In the genomic region with DNA sequence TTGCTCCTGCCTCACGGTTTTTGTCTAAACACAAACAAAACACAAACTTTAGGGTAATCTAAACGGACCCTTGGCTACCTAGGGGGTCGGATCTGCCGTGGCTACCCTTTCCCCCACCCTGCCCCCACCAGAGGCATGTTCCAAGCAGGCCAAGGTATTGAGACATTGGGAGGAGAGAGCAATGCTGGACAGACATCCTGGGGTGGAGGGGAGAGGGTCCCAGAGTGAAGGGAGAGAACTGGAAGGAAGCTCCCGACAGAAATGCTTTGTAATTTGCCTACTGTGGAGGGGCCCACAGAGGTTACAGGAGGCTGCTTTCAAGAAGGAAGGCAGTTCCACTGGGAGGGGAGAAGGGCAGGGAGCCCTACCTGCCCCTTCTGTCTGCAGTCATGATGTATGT, we compare ENCODE assay signal across 1 cellular context.
TF ChIP-seq lines count a peak whose summit lies in the region.

No MANE protein-coding gene starts in this region.

TF ChIP-seq in HEK293, 187 proteins besides CTCF, POLR2A, EP300 and RAD21 (continued from another document):
- TF ChIP-seq, protein P1, sequence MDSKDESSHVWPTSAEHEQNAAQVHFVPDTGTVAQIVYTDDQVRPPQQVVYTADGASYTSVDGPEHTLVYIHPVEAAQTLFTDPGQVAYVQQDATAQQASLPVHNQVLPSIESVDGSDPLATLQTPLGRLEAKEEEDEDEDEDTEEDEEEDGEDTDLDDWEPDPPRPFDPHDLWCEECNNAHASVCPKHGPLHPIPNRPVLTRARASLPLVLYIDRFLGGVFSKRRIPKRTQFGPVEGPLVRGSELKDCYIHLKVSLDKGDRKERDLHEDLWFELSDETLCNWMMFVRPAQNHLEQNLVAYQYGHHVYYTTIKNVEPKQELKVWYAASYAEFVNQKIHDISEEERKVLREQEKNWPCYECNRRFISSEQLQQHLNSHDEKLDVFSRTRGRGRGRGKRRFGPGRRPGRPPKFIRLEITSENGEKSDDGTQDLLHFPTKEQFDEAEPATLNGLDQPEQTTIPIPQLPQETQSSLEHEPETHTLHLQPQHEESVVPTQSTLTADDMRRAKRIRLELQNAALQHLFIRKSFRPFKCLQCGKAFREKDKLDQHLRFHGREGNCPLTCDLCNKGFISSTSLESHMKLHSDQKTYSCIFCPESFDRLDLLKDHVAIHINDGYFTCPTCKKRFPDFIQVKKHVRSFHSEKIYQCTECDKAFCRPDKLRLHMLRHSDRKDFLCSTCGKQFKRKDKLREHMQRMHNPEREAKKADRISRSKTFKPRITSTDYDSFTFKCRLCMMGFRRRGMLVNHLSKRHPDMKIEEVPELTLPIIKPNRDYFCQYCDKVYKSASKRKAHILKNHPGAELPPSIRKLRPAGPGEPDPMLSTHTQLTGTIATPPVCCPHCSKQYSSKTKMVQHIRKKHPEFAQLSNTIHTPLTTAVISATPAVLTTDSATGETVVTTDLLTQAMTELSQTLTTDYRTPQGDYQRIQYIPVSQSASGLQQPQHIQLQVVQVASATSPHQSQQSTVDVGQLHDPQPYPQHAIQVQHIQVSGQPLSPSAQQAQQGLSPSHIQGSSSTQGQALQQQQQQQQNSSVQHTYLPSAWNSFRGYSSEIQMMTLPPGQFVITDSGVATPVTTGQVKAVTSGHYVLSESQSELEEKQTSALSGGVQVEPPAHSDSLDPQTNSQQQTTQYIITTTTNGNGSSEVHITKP (tag by site-specific recombination; IDR thresholded peaks at IDR 0.05) = peak; percentile 25; the same call in 1 of the 2 replicates
- no peak for TF ChIP-seq ZNF514 (tag by site-specific recombination; IDR thresholded peaks at IDR 0.05)
- TF ChIP-seq ZNF747 (tag by site-specific recombination; IDR thresholded peaks at IDR 0.05) = no peak
- no peak for TF ChIP-seq ZNF549 (tag by site-specific recombination; IDR thresholded peaks at IDR 0.05)
- TF ChIP-seq ZNF76 (tag by site-specific recombination; IDR thresholded peaks at IDR 0.05; ENCODE audit: borderline replicate concordance, low read depth) = no peak
